ENCODE assay signal across 26 cellular contexts in genomic region chr2:229275506-229275905, GRCh38. TPM values are rescaled to one million over a fixed set of nuclear protein-coding genes. Genes with fewer than 3 reads are reported as not detected.
"Had no signal": no experiment of that assay in that cellular context is flagged by ENCODE, and none has a peak within 500 bp of the region (broad histone marks: within the 10 kb centered on the region; RNA-seq: fewer than 3 reads in every experiment).

No MANE protein-coding gene starts in this region.

- H3K9me3 ChIP-seq: left lung, lower lobe of right lung, pancreas, prostate gland, spleen, suprapubic skin, thoracic aorta, tibial artery, upper lobe of right lung had no signal

- H3K4me3 ChIP-seq: left lung, lower lobe of right lung, pancreas, prostate gland, spleen, suprapubic skin, thoracic aorta, tibial artery, upper lobe of right lung had no signal

- H3K36me3 ChIP-seq: left lung, lower lobe of right lung, pancreas, prostate gland, spleen, suprapubic skin, thoracic aorta, tibial artery, upper lobe of right lung had no signal

- FAIRE-seq: islet of Langerhans, kidney, pancreas, small intestine, urothelium cell line had no signal

- H3K27ac ChIP-seq: left lung, lower lobe of right lung, pancreas, prostate gland, spleen, suprapubic skin, thoracic aorta, tibial artery, upper lobe of right lung had no signal

- H3K27me3 ChIP-seq: pancreas, suprapubic skin, upper lobe of right lung had no signal

- DNase-seq: hypothalamus; immature natural killer cell; kidney; left colon; left lung; lower lobe of right lung; mesendoderm; naive thymus-derived CD8-positive, alpha-beta T cell; nucleus accumbens; pancreas; posterior cingulate gyrus; retina; right cardiac atrium; small intestine; spleen; stimulated activated CD4-positive, alpha-beta T cell treated with anti-CD3 and anti-CD28 coated beads, Interleukin-4, amount 100 ng/mL, for 24 hours; stimulated activated naive CD4-positive, alpha-beta T cell; tibial artery; upper lobe of right lung had no signal

- H3K4me1 ChIP-seq: left lung had no signal

- ATAC-seq: left lung; lower lobe of right lung; naive thymus-derived CD8-positive, alpha-beta T cell; pancreas; right cardiac atrium; sciatic nerve; stimulated activated effector memory CD8-positive, alpha-beta T cell treated with anti-CD3 and anti-CD28 coated beads, Interleukin-12 subunit alpha, Interleukin-12 subunit beta, amount 100 ng/mL, for 72 hours; upper lobe of right lung had no signal

RNA-seq across cellular contexts. Expression of gene PID1, which starts 4.4 kb away (rescaled TPM):
- polyA plus RNA-seq: naive thymus-derived CD8-positive, alpha-beta T cell had no signal
